In genomic region chr1:25590096-25590824, GRCh38 we compare ENCODE assay signal across 15 cellular contexts. TPM values are rescaled to one million over a fixed set of nuclear protein-coding genes. Genes with fewer than 3 reads are reported as not detected.
DNase-seq lines count a peak whose midpoint lies in the region; ATAC-seq and TF ChIP-seq lines count a peak whose summit lies in the region.
"Had no signal": no experiment of that assay in that cellular context is flagged by ENCODE, and none has a peak within 500 bp of the region (broad histone marks: within the 10 kb centered on the region; RNA-seq: fewer than 3 reads in every experiment).

No MANE protein-coding gene starts in this region.

- POLR2A ChIA-PET in WTC11 (lab: Charles Lee) = no interaction called here

- no peak overlapping the region for H3K4me3 ChIP-seq in cardiac muscle cell

- CTCF ChIA-PET in WTC11 (lab: Charles Lee) = interaction anchor here (0.6 to 2.7 kb wide), 5 partner anchors 8 to 219 kb away, joined by 3 to 12 read pairs (median 4); no protein-coding TSS in a partner anchor

- H3K27ac Mint-ChIP-seq in WTC11 = peak overlapping the region; percentile 37; the same call in 1 of the 2 replicates

- no peaks in the 10 kb centered on the region for H3K27me3 Mint-ChIP-seq in WTC11 (ENCODE audit: low read depth)
- H3K27me3 Mint-ChIP-seq: CD4-positive, alpha-beta memory T cell had no signal

- no peaks in the 10 kb centered on the region for H3K9me3 Mint-ChIP-seq in WTC11

- no peak overlapping the region for H3K4me3 Mint-ChIP-seq in WTC11
- H3K4me3 Mint-ChIP-seq: CD4-positive, alpha-beta memory T cell had no signal

- peaks cover 12% of the 10 kb centered on the region for H3K27me3 ChIP-seq in cardiac muscle cell

- H3K4me1 Mint-ChIP-seq in WTC11 = peaks cover 43% of the 10 kb centered on the region

- peak; percentile 49 for DNase-seq in ELF-1 (ENCODE audit: low read depth, low spot score)
- no peak for DNase-seq in WTC11 (ENCODE audit: low spot score)
- DNase-seq in cardiac muscle cell (ENCODE audit: low read depth in 1 of 2, low spot score in 1 of 2) = peak; percentile 43 to 57
- DNase-seq in posterior vena cava (ENCODE audit: low spot score) = peak; percentile 87
- no peak for DNase-seq in COR-L47 (lab: John Stamatoyannopoulos, UW)
- DNase-seq in Ammon's horn (ENCODE audit: low spot score) = no peak
- DNase-seq: CD4-positive, alpha-beta memory T cell; Kasumi-1; NCI-H446; SHP77 treated with DMSO at 0.1 percent for 48 hours had no signal

- H3K36me3 Mint-ChIP-seq in WTC11 = no peaks in the 10 kb centered on the region; the same call in 1 of the 2 replicates

- no peaks in the 10 kb centered on the region for H3K9me3 ChIP-seq in cardiac muscle cell (ENCODE audit: low read depth)
- H3K9me3 ChIP-seq: neutrophil had no signal

- no peak overlapping the region for H3K27ac ChIP-seq in cardiac muscle cell
- H3K27ac ChIP-seq: epithelial cell of prostate, neutrophil had no signal

- no peaks in the 10 kb centered on the region for H3K36me3 ChIP-seq in cardiac muscle cell
- H3K36me3 ChIP-seq: neutrophil had no signal

- H3K4me1 ChIP-seq in cardiac muscle cell (ENCODE audit: low read depth) = no peaks in the 10 kb centered on the region

- intact Hi-C loops in posterior vena cava (cut with DNase I) = no loop called here

- 0 out of 2 replicates have a peak, but pooled peaks have one; percentile 10 for ATAC-seq in WTC11
- ATAC-seq in GM21786 (IDR thresholded peaks at IDR 0.05; ENCODE audit: unreplicated experiment) = no peak
- ATAC-seq in HG03354 (IDR thresholded peaks at IDR 0.05; ENCODE audit: poor library complexity, severe bottlenecking, unreplicated experiment) = no peak
- ATAC-seq: activated CD4-positive, CD25-positive, alpha-beta regulatory T cell treated with anti-CD3 and anti-CD28 coated beads, Interleukin-2, amount 50 U/mL, for 24 hours had no signal

- TF ChIP-seq CTCF in WTC11 (IDR thresholded peaks at IDR 0.05) (no peak), cardiac muscle cell (IDR thresholded peaks at IDR 0.05; ENCODE audit: low read depth, low read length) (peak; percentile 13)

TF ChIP-seq in WTC11, 78 proteins besides CTCF, POLR2A, EP300 and RAD21:
- TF ChIP-seq ATF3 (CRISPR knock-in tag; conservative IDR thresholded peaks at IDR 0.05) = no peak
- TF ChIP-seq ZMAT4 (CRISPR knock-in tag; IDR thresholded peaks at IDR 0.05) = no peak
- TF ChIP-seq PRRX2 (CRISPR knock-in tag; IDR thresholded peaks at IDR 0.05) = no peak
- TF ChIP-seq NR3C1 (CRISPR knock-in tag; conservative IDR thresholded peaks at IDR 0.05; ENCODE audit: low read depth) = no peak
- TF ChIP-seq ELF4 (CRISPR knock-in tag; IDR thresholded peaks at IDR 0.05; ENCODE audit: low read depth) = no peak
- no peak for TF ChIP-seq GTF2I (CRISPR knock-in tag; conservative IDR thresholded peaks at IDR 0.05)
- no peak for TF ChIP-seq E2F4 (CRISPR knock-in tag; IDR thresholded peaks at IDR 0.05; ENCODE audit: borderline replicate concordance, low read depth)
- no peak for TF ChIP-seq CREB1 (CRISPR knock-in tag; IDR thresholded peaks at IDR 0.05)
- no peak for TF ChIP-seq ZNF281 (CRISPR knock-in tag; IDR thresholded peaks at IDR 0.05)
- no peak for TF ChIP-seq ZNF416 (CRISPR knock-in tag; IDR thresholded peaks at IDR 0.05)
- TF ChIP-seq ZSCAN18 (CRISPR knock-in tag; IDR thresholded peaks at IDR 0.05) = no peak
- no peak for TF ChIP-seq GRHL2 (CRISPR knock-in tag; IDR thresholded peaks at IDR 0.05; ENCODE audit: insufficient replicate concordance, severe bottlenecking)
- no peak for TF ChIP-seq RELA (CRISPR knock-in tag; IDR thresholded peaks at IDR 0.05; ENCODE audit: borderline replicate concordance)
- TF ChIP-seq TEAD4 (CRISPR knock-in tag; IDR thresholded peaks at IDR 0.05) = no peak
- no peak for TF ChIP-seq IRF2 (CRISPR knock-in tag; IDR thresholded peaks at IDR 0.05; ENCODE audit: borderline replicate concordance, low read depth)
- no peak for TF ChIP-seq SP1 (CRISPR knock-in tag; conservative IDR thresholded peaks at IDR 0.05)
- no peak for TF ChIP-seq MAX (CRISPR knock-in tag; IDR thresholded peaks at IDR 0.05)
- TF ChIP-seq ZNF121 (CRISPR knock-in tag; IDR thresholded peaks at IDR 0.05) = no peak
- TF ChIP-seq KAT7 (CRISPR knock-in tag; IDR thresholded peaks at IDR 0.05; ENCODE audit: borderline replicate concordance) = no peak
TF ChIP-seq in WTC11: peak in this region for 0.

RNA-seq across cellular contexts. Expression of gene MAN1C1, which starts 26.3 kb away (rescaled TPM):
- total RNA-seq in WTC11 (2021) = 10.4 to 16.8 TPM (median 12.2 TPM) in 3 replicates
- 85.7 and 118 TPM in 2 replicates for total RNA-seq in cardiac muscle cell
- 88.8 and 130 TPM in 2 replicates for polyA plus RNA-seq in cardiac muscle cell
- 10 to 100 TPM; 15.0 to 29.4 TPM for total RNA-seq in posterior vena cava

RNA-seq across cellular contexts. Expression of gene LDLRAP1, which starts 46.9 kb away (rescaled TPM):
- 14.1 to 16.3 TPM (median 14.2 TPM) in 3 replicates for total RNA-seq in WTC11 (2021)
- 15.8 and 16.4 TPM in 2 replicates for total RNA-seq in cardiac muscle cell
- polyA plus RNA-seq in cardiac muscle cell = 12.2 and 21.8 TPM in 2 replicates
- total RNA-seq in posterior vena cava = 10 to 100 TPM; 11.3 to 13.7 TPM

Comparison
In these comparisons a context has a peak if more than half of its experiments do, and no peak if none do; other contexts are left out.
1. DNase-seq: peak in ELF-1 (single experiment), cardiac muscle cell (2 of 2) and posterior vena cava (single experiment); none in WTC11 (single experiment), COR-L47 (single experiment) and Ammon's horn (single experiment).